24 cellular contexts compared by ENCODE assay signal in genomic region chr17:66283971-66284370, GRCh38. TPM values are rescaled to one million over a fixed set of nuclear protein-coding genes. Genes with fewer than 3 reads are reported as not detected.
DNase-seq lines count a peak whose midpoint lies in the region; ATAC-seq, FAIRE-seq and TF ChIP-seq lines count a peak whose summit lies in the region.
"Had no signal": no experiment of that assay in that cellular context is flagged by ENCODE, and none has a peak within 500 bp of the region (broad histone marks: within the 10 kb centered on the region; RNA-seq: fewer than 3 reads in every experiment).

No MANE protein-coding gene starts in this region.

- POLR2A ChIA-PET in A549 (lab: Yijun Ruan, JAX): no interaction called here

- no peak overlapping the region for H3K4me3 ChIP-seq in A549
- H3K4me3 ChIP-seq in CD4-positive, CD25-positive, alpha-beta regulatory T cell (ENCODE audit: low read depth, low read length): no peak overlapping the region
- no peak overlapping the region for H3K4me3 ChIP-seq in astrocyte (ENCODE audit: insufficient read depth, low read depth, low read length)
- H3K4me3 ChIP-seq: BLaER1, K562 had no signal

- H3K27me3 Mint-ChIP-seq in CD4-positive, CD25-positive, alpha-beta regulatory T cell: peaks cover 10% of the 10 kb centered on the region
- peaks cover 8% of the 10 kb centered on the region for H3K27me3 Mint-ChIP-seq in astrocyte (ENCODE audit: low read depth, unreplicated experiment)

- TF ChIP-seq POLR2A in A549 (IDR thresholded peaks at IDR 0.05; ENCODE audit: low read length): no peak

- TF ChIP-seq EP300 in A549 (IDR thresholded peaks at IDR 0.05): no peak

- peaks cover 8 to 37% (median 24%) of the 10 kb centered on the region in 4 donors for H3K4me1 Mint-ChIP-seq in CD4-positive, CD25-positive, alpha-beta regulatory T cell
- peaks cover 3% of the 10 kb centered on the region for H3K4me1 Mint-ChIP-seq in astrocyte (ENCODE audit: low read depth, unreplicated experiment)

- peaks cover 19% of the 10 kb centered on the region for H3K4me1 ChIP-seq in A549
- H3K4me1 ChIP-seq in CD4-positive, CD25-positive, alpha-beta regulatory T cell (ENCODE audit: control insufficient read depth, insufficient read depth, low read length, poor library complexity, severe bottlenecking): peaks cover 17% of the 10 kb centered on the region
- no peaks in the 10 kb centered on the region for H3K4me1 ChIP-seq in astrocyte (ENCODE audit: insufficient read depth, low read length)

- H4K20me1 ChIP-seq in astrocyte (ENCODE audit: insufficient read depth, low read length): no peaks in the 10 kb centered on the region
- H4K20me1 ChIP-seq: BLaER1 had no signal

- DNase-seq in A549 (ENCODE audit: low read depth in 1 of 2, low spot score in 1 of 2) (no peak), NCI-H226 (peak; percentile 32), astrocyte (ENCODE audit: low read depth) (no peak), UCSD-AML1 (lab: John Stamatoyannopoulos, UW; ENCODE audit: unreplicated experiment) (no peak), NCI-H82 treated with DMSO at 0.1 percent for 48 hours (lab: John Stamatoyannopoulos, UW; ENCODE audit: unreplicated experiment) (no peak), NCI-H146 treated with DMSO at 0.1 percent for 48 hours (lab: John Stamatoyannopoulos, UW; ENCODE audit: unreplicated experiment) (no peak)
- DNase-seq in CD4-positive, CD25-positive, alpha-beta regulatory T cell: no peak
- DNase-seq: ACHN; EL; GF-D8; MM.1S; NCI-H1048; NCI-H1417 treated with DMSO at 0.1 percent for 48 hours; NCI-H1930; NCI-H510A; NCI-H748 treated with DMSO at 0.1 percent for 48 hours; NK-92 treated with Interleukin-12 subunit alpha and Interleukin-12 subunit beta, amount 100 ng/mL, for 24 hours; SIG-M5 had no signal

- H3K36me3 ChIP-seq in CD4-positive, CD25-positive, alpha-beta regulatory T cell (ENCODE audit: control insufficient read depth, insufficient read depth, low read length): no peaks in the 10 kb centered on the region
- H3K36me3 ChIP-seq in astrocyte (ENCODE audit: insufficient read depth, low read length): no peaks in the 10 kb centered on the region
- H3K36me3 ChIP-seq: BLaER1 had no signal

- no peak overlapping the region for H3K9ac ChIP-seq in astrocyte (ENCODE audit: low read length)
- H3K9ac ChIP-seq: BLaER1 had no signal

- H3K27me3 ChIP-seq in CD4-positive, CD25-positive, alpha-beta regulatory T cell (ENCODE audit: control insufficient read depth, insufficient read depth, low read length): no peaks in the 10 kb centered on the region
- H3K27me3 ChIP-seq in astrocyte (ENCODE audit: insufficient read depth, low read length): no peaks in the 10 kb centered on the region
- H3K27me3 ChIP-seq: BLaER1 had no signal

- H3K27ac ChIP-seq in A549: peak overlapping the region; percentile 39 to 68; a peak in 4 of 6 replicates
- H3K27ac ChIP-seq in CD4-positive, CD25-positive, alpha-beta regulatory T cell (ENCODE audit: insufficient read depth, low read length, poor library complexity, severe bottlenecking): no peak overlapping the region
- no peak overlapping the region for H3K27ac ChIP-seq in astrocyte (ENCODE audit: low read depth, low read length)
- H3K27ac ChIP-seq: BLaER1 had no signal

- 56% methylated on average over 2 of the region's 2 CpGs for WGBS in A549 (ENCODE audit: missing lambda C conversion rate)

- no peak for TF ChIP-seq RAD21 in A549 (conservative IDR thresholded peaks at IDR 0.05 in 1 of 2, IDR thresholded peaks at IDR 0.05 in 1 of 2)

- FAIRE-seq in A549 (lab: Jason Lieb, UNC) (no peak), astrocyte (lab: Jason Lieb, UNC) (no peak)
- FAIRE-seq: GM19239, H54, K562 had no signal

- H3K9me3 Mint-ChIP-seq in CD4-positive, CD25-positive, alpha-beta regulatory T cell: no peaks in the 10 kb centered on the region
- peaks cover 3% of the 10 kb centered on the region for H3K9me3 Mint-ChIP-seq in astrocyte (ENCODE audit: unreplicated experiment)

- no peaks in the 10 kb centered on the region for H3K36me3 Mint-ChIP-seq in CD4-positive, CD25-positive, alpha-beta regulatory T cell
- H3K36me3 Mint-ChIP-seq in astrocyte (ENCODE audit: low read depth, unreplicated experiment): no peaks in the 10 kb centered on the region

- no peak overlapping the region for H3K4me3 Mint-ChIP-seq in CD4-positive, CD25-positive, alpha-beta regulatory T cell
- H3K4me3 Mint-ChIP-seq in astrocyte (ENCODE audit: unreplicated experiment): no peak overlapping the region

- ATAC-seq in A549 (no peak), GM21576 (IDR thresholded peaks at IDR 0.05; ENCODE audit: unreplicated experiment) (no peak)
- ATAC-seq in CD4-positive, CD25-positive, alpha-beta regulatory T cell (ENCODE audit: low read depth in 2 of 2): no peak
- ATAC-seq: K562, Panc1 had no signal

- no peak for TF ChIP-seq CTCF in A549 (IDR thresholded peaks at IDR 0.05)
- TF ChIP-seq CTCF in astrocyte (IDR thresholded peaks at IDR 0.05; ENCODE audit: insufficient read depth, low read depth, low read length): no peak

- H3K9me3 ChIP-seq in A549: no peaks in the 10 kb centered on the region
- no peaks in the 10 kb centered on the region for H3K9me3 ChIP-seq in CD4-positive, CD25-positive, alpha-beta regulatory T cell (ENCODE audit: control insufficient read depth in 2 of 2, low read length in 2 of 2)
- H3K9me3 ChIP-seq in astrocyte (ENCODE audit: insufficient read depth, low read depth, low read length): no peaks in the 10 kb centered on the region
- H3K9me3 ChIP-seq: BLaER1 had no signal

- H3K27ac Mint-ChIP-seq in CD4-positive, CD25-positive, alpha-beta regulatory T cell: peak overlapping the region in 2 of 3 donors; percentile 47 to 64
- peak overlapping the region; percentile 53 for H3K27ac Mint-ChIP-seq in astrocyte (ENCODE audit: unreplicated experiment)

- no peaks in the 10 kb centered on the region for H3K79me2 ChIP-seq in astrocyte (ENCODE audit: insufficient read depth, low read length)

- no peak overlapping the region for H2AFZ ChIP-seq in astrocyte (ENCODE audit: low read depth, low read length)

- CTCF ChIA-PET in A549 (lab: Yijun Ruan, JAX): interaction anchor here (1.1 to 1.3 kb wide), 2 partner anchors 10 to 64 kb away, joined by 4 read pairs; no protein-coding TSS in a partner anchor

- H3K4me2 ChIP-seq in A549: no peak overlapping the region
- no peak overlapping the region for H3K4me2 ChIP-seq in astrocyte (ENCODE audit: low read length)
- H3K4me2 ChIP-seq: BLaER1 had no signal

TF ChIP-seq in A549, 52 proteins besides CTCF, POLR2A, EP300 and RAD21:
- TF ChIP-seq PHF8 (IDR thresholded peaks at IDR 0.05; ENCODE audit: borderline replicate concordance, low read depth): no peak
- TF ChIP-seq TFCP2L1 (CRISPR knock-in tag; IDR thresholded peaks at IDR 0.05): no peak
- no peak for TF ChIP-seq HMGXB4 (CRISPR knock-in tag; IDR thresholded peaks at IDR 0.05; ENCODE audit: borderline replicate concordance)
- TF ChIP-seq CHD2 (IDR thresholded peaks at IDR 0.05; ENCODE audit: low read length, partially characterized antibody): no peak
TF ChIP-seq in A549: peak in this region for 0.

RNA-seq across cellular contexts. Expression of gene PRKCA, which starts 18.4 kb away (rescaled TPM):
- polyA plus RNA-seq in A549 (2011; rRNA removed) (65.0 and 79.7 TPM in 2 replicates), A549 (2017; fragmentation: RNase III; extraction: RNeasy Plus Mini Kit Qiagen cat#74134 plus additional on column Dnase treatment) (28.1 to 28.8 TPM (median 28.1 TPM) in 3 replicates)
- 22.5 and 28.8 TPM in 2 replicates for polyA plus RNA-seq in A549 (2012; cell fraction: cytosol; rRNA removed)
- polyA plus RNA-seq in A549 (2012; cell fraction: nucleus; rRNA removed): 33.6 and 40.4 TPM in 2 replicates
- 66.8 and 80.3 TPM in 2 replicates for polyA minus RNA-seq in A549 (2011; rRNA and poly(A)+ RNA removed)
- 84.0 TPM for total RNA-seq in CD4-positive, CD25-positive, alpha-beta regulatory T cell
- polyA plus RNA-seq in CD4-positive, CD25-positive, alpha-beta regulatory T cell: 1 to 10 TPM in 3 of 4 donors, under 1 TPM in 1; 0.60 to 2.3 (median 1.6) TPM
- total RNA-seq in astrocyte: 43.6 and 49.9 TPM in 2 replicates

RNA-seq across cellular contexts. Expression of gene APOH, which starts 54.8 kb away (rescaled TPM):
- polyA plus RNA-seq in A549 (2011; rRNA removed): 26.1 and 39.6 TPM in 2 replicates
- polyA plus RNA-seq in A549 (2012; cell fraction: cytosol; rRNA removed): 2.7 and 3.2 TPM in 2 replicates
- 2.4 and 3.0 TPM in 2 replicates for polyA plus RNA-seq in A549 (2012; cell fraction: nucleus; rRNA removed)
- polyA plus RNA-seq in A549 (2017; fragmentation: RNase III; extraction: RNeasy Plus Mini Kit Qiagen cat#74134 plus additional on column Dnase treatment): 5.7 to 6.9 TPM (median 6.9 TPM) in 3 replicates
- polyA minus RNA-seq in A549 (2011; rRNA and poly(A)+ RNA removed): 7.3 and 11.0 TPM in 2 replicates
- not detected for total RNA-seq in CD4-positive, CD25-positive, alpha-beta regulatory T cell
- not detected for polyA plus RNA-seq in CD4-positive, CD25-positive, alpha-beta regulatory T cell
- total RNA-seq in astrocyte: not detected in 2 replicates
- polyA plus RNA-seq: K562 had no signal

Comparison
In these comparisons a context has a peak if more than half of its experiments do, and no peak if none do; other contexts are left out.
1. H3K27ac ChIP-seq: peak in A549 (2 of 2); none in CD4-positive, CD25-positive, alpha-beta regulatory T cell (single experiment) and astrocyte (single experiment).